In genomic region chr2:63983986-63984605, GRCh38 we compare ENCODE assay signal across 15 cellular contexts. TPM values are rescaled to one million over a fixed set of nuclear protein-coding genes. Genes with fewer than 3 reads are reported as not detected.
A peak's percentile ranks its signal among the peaks of the same experiment; 100 is the strongest.
DNase-seq lines count a peak whose midpoint lies in the region; ATAC-seq and TF ChIP-seq lines count a peak whose summit lies in the region.
"Had no signal": no experiment of that assay in that cellular context is flagged by ENCODE, and none has a peak within 500 bp of the region (broad histone marks: within the 10 kb centered on the region; RNA-seq: fewer than 3 reads in every experiment).

No MANE protein-coding gene starts in this region.

- TF ChIP-seq CTCF in tibial artery (IDR thresholded peaks at IDR 0.05) = no peak

- H3K36me3 ChIP-seq in tibial artery = peaks cover 0 to 28% (median 21%) of the 10 kb centered on the region in 3 donors
- H3K36me3 ChIP-seq: brain microvascular endothelial cell had no signal

- H3K27me3 ChIP-seq in tibial artery = no peaks in the 10 kb centered on the region
- H3K27me3 ChIP-seq: brain microvascular endothelial cell had no signal

- H3K4me1 ChIP-seq in tibial artery = peaks cover 0 to 4% (median 3%) of the 10 kb centered on the region in 4 donors

- intact Hi-C loops in tibial artery (cut with DNase I; ENCODE audit: low total_unique reads) = no loop called here

- peaks cover 0 to 3% (median 0%) of the 10 kb centered on the region in 3 donors for H3K9me3 ChIP-seq in tibial artery

- ATAC-seq in HG03159 (IDR thresholded peaks at IDR 0.05; ENCODE audit: unreplicated experiment) (peak; percentile 42), GM21390 (IDR thresholded peaks at IDR 0.05; ENCODE audit: unreplicated experiment) (no peak)
- ATAC-seq: Right ventricle myocardium inferior had no signal

- DNase-seq in NCI-H2081 (lab: John Stamatoyannopoulos, UW) (peak; percentile 1 to 29), NCI-H2081 treated with DMSO at 0.1 percent for 48 hours (lab: John Stamatoyannopoulos, UW) (no peak), left kidney (ENCODE audit: low read depth, low spot score) (peak; percentile 4), tibial artery (no peak), iPS-NIHi7 (ENCODE audit: extremely low spot score) (no peak)
- DNase-seq: activated CD8-positive, alpha-beta memory T cell treated with anti-CD3 and anti-CD28 coated beads for 24 hours; activated naive CD4-positive, alpha-beta T cell treated with Interleukin-2 at 50 U/mL for 16 hours; brain microvascular endothelial cell; kidney; NCI-H524; T1000 had no signal

- H3K4me3 ChIP-seq in tibial artery = no peak overlapping the region

- no peak overlapping the region for H3K27ac ChIP-seq in tibial artery
- H3K27ac ChIP-seq: brain microvascular endothelial cell had no signal

TF ChIP-seq in PFSK-1, 5 proteins besides CTCF, POLR2A, EP300 and RAD21:
- no peak for TF ChIP-seq REST (IDR thresholded peaks at IDR 0.05; ENCODE audit: insufficient read depth in 1 of 2, low read depth in 2 of 2, low read length in 2 of 2)
- no peak for TF ChIP-seq FOXP2 (optimal IDR thresholded peaks at IDR 0.05; ENCODE audit: borderline replicate concordance, extremely low read depth, extremely low read length, insufficient read depth)
- peak; percentile 36; the same call in 1 of the 2 replicates for TF ChIP-seq POLR2AphosphoS5 (IDR thresholded peaks at IDR 0.05; ENCODE audit: low read depth, low read length)
- peak; percentile 41; the same call in 1 of the 2 replicates for TF ChIP-seq TAF1 (IDR thresholded peaks at IDR 0.05; ENCODE audit: borderline replicate concordance, insufficient read depth, low read length)
- no peak for TF ChIP-seq SIN3A (IDR thresholded peaks at IDR 0.05; ENCODE audit: borderline replicate concordance, insufficient read depth, low read length)

RNA-seq across cellular contexts. Expression of gene VPS54, which starts 35.1 kb away (rescaled TPM):
- 8.2 TPM for polyA plus RNA-seq in PFSK-1 (2012; ENCODE audit: insufficient read length, low read depth)

Comparison
In these comparisons a context has a peak if more than half of its experiments do, and no peak if none do; other contexts are left out.
1. DNase-seq: peak in NCI-H2081 (2 of 2) and left kidney (single experiment); none in NCI-H2081 treated with DMSO at 0.1 percent for 48 hours (single experiment), tibial artery (0 of 2) and iPS-NIHi7 (single experiment).